8 cellular contexts compared by ENCODE assay signal in genomic region chr17:336110-337021, GRCh38. TPM values are rescaled to one million over a fixed set of nuclear protein-coding genes. Genes with fewer than 3 reads are reported as not detected.
DNase-seq lines count a peak whose midpoint lies in the region; ATAC-seq, FAIRE-seq and TF ChIP-seq lines count a peak whose summit lies in the region.

No MANE protein-coding gene starts in this region.

- H3K4me1 ChIP-seq in kidney (ENCODE audit: control insufficient read depth in 1 of 2, insufficient read depth in 1 of 2, low read depth in 1 of 2, low read length in 2 of 2) (peaks cover 0 to 24% of the 10 kb centered on the region in 2 donors), smooth muscle cell (ENCODE audit: low read depth) (peaks cover 20% of the 10 kb centered on the region)

- FAIRE-seq in kidney (lab: Jason Lieb, UNC), result no peak

- peak; percentile 25 for ATAC-seq in stimulated activated naive CD8-positive, alpha-beta T cell treated with anti-CD3 and anti-CD28 coated beads, Interleukin-15, Interleukin-2, amounts not matched to agents 100 U/mL and 50 U/mL, for 24 hours
- ATAC-seq in HG03108 (IDR thresholded peaks at IDR 0.05; ENCODE audit: unreplicated experiment), result no peak

- no peaks in the 10 kb centered on the region for H3K27me3 ChIP-seq in smooth muscle cell (ENCODE audit: low read depth)

- peaks cover 14% of the 10 kb centered on the region for H3F3A ChIP-seq in smooth muscle cell (ENCODE audit: low read depth)

- no peaks in the 10 kb centered on the region for H3K36me3 ChIP-seq in kidney (ENCODE audit: control insufficient read depth in 1 of 2, insufficient read depth in 2 of 2, low read length in 2 of 2)
- H3K36me3 ChIP-seq in smooth muscle cell (ENCODE audit: low read depth), result no peaks in the 10 kb centered on the region

- 76% methylated on average over 36 of the region's 37 CpGs for WGBS in smooth muscle cell (ENCODE audit: low lambda C conversion rate)

- intact Hi-C loops in kidney (cut with DNase I), result no loop called here

- peak overlapping the region in 1 of 2 donors; percentile 33 for H3K27ac ChIP-seq in kidney (ENCODE audit: low read depth in 2 of 2, low read length in 2 of 2)
- no peak overlapping the region for H3K27ac ChIP-seq in smooth muscle cell (ENCODE audit: low read depth)

- H3K4me2 ChIP-seq in smooth muscle cell, result no peak overlapping the region

- DNase-seq in NCI-H748 (lab: John Stamatoyannopoulos, UW; ENCODE audit: unreplicated experiment) (peak; percentile 43), NCI-H748 treated with DMSO at 0.1 percent for 48 hours (lab: John Stamatoyannopoulos, UW) (no peak), kidney (peak; percentile 93), RKO (ENCODE audit: low spot score) (no peak), smooth muscle cell (lab: John Stamatoyannopoulos, UW; ENCODE audit: unreplicated experiment) (no peak)
- DNase-seq in activated CD4-positive, alpha-beta T cell treated with anti-CD3 and anti-CD28 coated beads, Interleukin-2, amount 50 U/mL, for 4 hours, result peak; percentile 28 to 33
- DNase-seq in stimulated activated naive CD8-positive, alpha-beta T cell treated with anti-CD3 and anti-CD28 coated beads, Interleukin-15, Interleukin-2, amounts not matched to agents 100 U/mL and 50 U/mL, for 24 hours, result peak; percentile 37

- H2AFZ ChIP-seq in smooth muscle cell (ENCODE audit: low read depth), result no peak overlapping the region

- no peak overlapping the region for H3K9ac ChIP-seq in kidney (ENCODE audit: low read length in 2 of 2)
- no peak overlapping the region for H3K9ac ChIP-seq in smooth muscle cell (ENCODE audit: low read depth)

- TF ChIP-seq CTCF in kidney (IDR thresholded peaks at IDR 0.05; ENCODE audit: borderline replicate concordance, extremely low read depth, insufficient read depth), result no peak
- TF ChIP-seq CTCF in smooth muscle cell (IDR thresholded peaks at IDR 0.05; ENCODE audit: borderline replicate concordance, insufficient read depth, poor library complexity, severe bottlenecking), result no peak

- no peaks in the 10 kb centered on the region for H3K79me2 ChIP-seq in smooth muscle cell (ENCODE audit: low read depth)

- no peaks in the 10 kb centered on the region for H4K20me1 ChIP-seq in smooth muscle cell (ENCODE audit: low read depth)

- H3K9me3 ChIP-seq in kidney (ENCODE audit: control insufficient read depth in 1 of 2, low read length in 2 of 2) (no peaks in the 10 kb centered on the region), smooth muscle cell (replicated peaks; ENCODE audit: low read depth) (no peaks in the 10 kb centered on the region)

- no peak overlapping the region for H3K4me3 ChIP-seq in kidney (ENCODE audit: low read length in 2 of 2)
- H3K4me3 ChIP-seq in smooth muscle cell, result no peak overlapping the region

RNA-seq across cellular contexts. Expression of gene RPH3AL, which starts 16.2 kb away (rescaled TPM):
- total RNA-seq in kidney, result 55.9 TPM
- polyA plus RNA-seq in kidney (ENCODE audit: insufficient read depth, low read depth, low replicate concordance), result 18.1 TPM
- total RNA-seq in smooth muscle cell, result 0.67 and 1.8 TPM in 2 replicates
- 1.3 and 3.3 TPM in 2 replicates for polyA plus RNA-seq in smooth muscle cell

Comparison
In these comparisons a context has a peak if more than half of its experiments do, and no peak if none do; other contexts are left out.
1. DNase-seq: peak in NCI-H748 (single experiment), activated CD4-positive, alpha-beta T cell treated with anti-CD3 and anti-CD28 coated beads, Interleukin-2, amount 50 U/mL, for 4 hours (2 of 2), kidney (single experiment) and stimulated activated naive CD8-positive, alpha-beta T cell treated with anti-CD3 and anti-CD28 coated beads, Interleukin-15, Interleukin-2, amounts not matched to agents 100 U/mL and 50 U/mL, for 24 hours (single experiment); none in NCI-H748 treated with DMSO at 0.1 percent for 48 hours (single experiment), RKO (single experiment) and smooth muscle cell (single experiment).
2. RNA of gene RPH3AL, which starts 16.2 kb away (total RNA-seq): 55.9 TPM in kidney (single experiment); 0.67 to 1.8 TPM in smooth muscle cell; every median in the first group is over 10 times any median in the second.